ENCODE assay signal across 18 cellular contexts in the genomic region with DNA sequence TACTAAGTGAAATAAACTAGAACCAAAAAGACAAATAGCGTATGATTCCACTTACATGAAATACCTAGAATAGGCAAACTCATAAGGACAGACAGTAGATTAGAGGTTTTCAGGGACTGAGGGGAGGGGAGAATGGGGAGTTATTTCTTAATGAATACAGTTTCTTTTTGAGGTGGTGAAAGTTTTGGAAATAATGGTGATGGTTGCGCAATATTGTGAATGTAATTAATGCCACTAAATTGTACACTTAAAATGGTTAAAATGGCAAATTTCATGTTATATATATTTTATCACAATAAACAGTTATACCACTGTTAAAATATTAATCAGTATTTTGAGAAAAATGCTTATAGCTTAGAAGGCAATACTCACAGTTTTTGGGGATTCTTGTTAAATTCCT. TPM values are rescaled to one million over a fixed set of nuclear protein-coding genes. Genes with fewer than 3 reads are reported as not detected.
A peak's percentile ranks its signal among the peaks of the same experiment; 100 is the strongest.
DNase-seq lines count a peak whose midpoint lies in the region; ATAC-seq, FAIRE-seq and TF ChIP-seq lines count a peak whose summit lies in the region.
"Had no signal": no experiment of that assay in that cellular context is flagged by ENCODE, and none has a peak within 500 bp of the region (broad histone marks: within the 10 kb centered on the region; RNA-seq: fewer than 3 reads in every experiment).

No MANE protein-coding gene starts in this region.

- POLR2A ChIA-PET in HepG2 (lab: Yijun Ruan, JAX) (no interaction called here), H1 (lab: Charles Lee; ENCODE audit: partially characterized antibody) (interaction anchor here (0.9 to 1.8 kb wide), 2 partner anchors 9 kb away, joined by 3 read pairs; no protein-coding TSS in a partner anchor)

- H3K9me3 ChIP-seq in HepG2 (ENCODE audit: low read length) (no peaks in the 10 kb centered on the region), right lobe of liver (no peaks in the 10 kb centered on the region), H1 (ENCODE audit: insufficient read depth in 2 of 2, low read depth in 1 of 2, low read length in 1 of 2) (no peaks in the 10 kb centered on the region)
- H3K9me3 ChIP-seq: HAP-1 had no signal

- H3K23ac ChIP-seq in H1 (ENCODE audit: insufficient read length): no peak overlapping the region

- H2BK15ac ChIP-seq in H1 (ENCODE audit: low read length): no peak overlapping the region

- H2BK5ac ChIP-seq in H1 (ENCODE audit: low read depth, low read length): no peak overlapping the region

- CTCF ChIA-PET in HepG2 (lab: Yijun Ruan, JAX; ENCODE audit: low intra/inter-chr PET ratio, low total read pairs) (no interaction called here), H1 (lab: Charles Lee; ENCODE audit: partially characterized antibody) (no interaction called here)

- no peak overlapping the region for H3K18ac ChIP-seq in H1 (ENCODE audit: extremely low read depth, low read length)

- no peak overlapping the region for H2AFZ ChIP-seq in HepG2 (ENCODE audit: low read length)
- no peak overlapping the region for H2AFZ ChIP-seq in H1 (ENCODE audit: low read length)
- H2AFZ ChIP-seq: GM23338 had no signal

- no peak overlapping the region for H3K4ac ChIP-seq in H1 (replicated peaks; ENCODE audit: insufficient read length, low read depth, low read length)

- ATAC-seq in HepG2 (no peak), right lobe of liver (no peak), GM18907 (IDR thresholded peaks at IDR 0.05; ENCODE audit: unreplicated experiment) (no peak)
- ATAC-seq: GM23338 had no signal

- TF ChIP-seq RAD21 in HepG2 (CRISPR knock-in tag; IDR thresholded peaks at IDR 0.05): no peak
- no peak for TF ChIP-seq RAD21 in Ishikawa (IDR thresholded peaks at IDR 0.05; ENCODE audit: low read depth)
- no peak for TF ChIP-seq RAD21 in H1 (IDR thresholded peaks at IDR 0.05 in 1 of 2, conservative IDR thresholded peaks at IDR 0.05 in 1 of 2; ENCODE audit: low read depth in 2 of 2, low read length in 2 of 2)

- H3K4me3 ChIP-seq in HepG2 (replicated peaks in 1 of 3; ENCODE audit: insufficient read depth in 1 of 3, low read depth in 2 of 3, low read length in 3 of 3) (no peak overlapping the region), right lobe of liver (no peak overlapping the region), H1 (ENCODE audit: extremely low read depth in 1 of 4, insufficient read depth in 2 of 4, low read depth in 3 of 4, low read length in 4 of 4) (no peak overlapping the region)
- H3K4me3 ChIP-seq: GM23338, HAP-1 had no signal

- H3K14ac ChIP-seq in H1 (ENCODE audit: insufficient read length): no peak overlapping the region

- H4K91ac ChIP-seq in H1 (replicated peaks; ENCODE audit: insufficient read length, low read length): no peak overlapping the region

- FAIRE-seq in HepG2 (lab: Jason Lieb, UNC) (no peak), H1 (lab: Jason Lieb, UNC) (no peak)
- FAIRE-seq: G401.6, GM12892, H54 had no signal

- no peak overlapping the region for H4K5ac ChIP-seq in H1 (ENCODE audit: insufficient read length, low read depth, low read length)

- in situ Hi-C loops in HepG2 (cut with HindIII; ENCODE audit: extremely low pct_ligation_motif_present, low pct_unique_long_range_greater_than_20kb): no loop called here

- H3K4me1 ChIP-seq in HepG2 (ENCODE audit: insufficient read depth, low read length): peaks cover 23% of the 10 kb centered on the region
- peaks cover 0 to 4% (median under 1%) of the 10 kb centered on the region in 4 donors for H3K4me1 ChIP-seq in right lobe of liver
- peaks cover 0 to 6% (median 4%) of the 10 kb centered on the region in 4 experiments; a peak in 3 of 7 replicates for H3K4me1 ChIP-seq in H1 (replicated peaks in 1 of 4; ENCODE audit: control insufficient read depth in 3 of 4, insufficient read depth in 4 of 4, low read length in 3 of 4)

- no peak overlapping the region for H2BK20ac ChIP-seq in H1 (ENCODE audit: low read length)

- DNase-seq in HepG2 (ENCODE audit: low spot score): no peak
- DNase-seq in right lobe of liver: no peak
- DNase-seq in H1 (ENCODE audit: low read depth in 1 of 2, low spot score in 2 of 2): no peak
- DNase-seq in NK-92 treated with Interleukin-12 subunit alpha and Interleukin-12 subunit beta, amount 100 ng/mL, for 24 hours (lab: John Stamatoyannopoulos, UW): no peak
- DNase-seq: 8988T; C1 segment of cervical spinal cord; Calu3; CD4-positive, alpha-beta memory T cell; COR-L47; DMS53; DND-41 had no signal

- TF ChIP-seq EP300 in HepG2 (IDR thresholded peaks at IDR 0.05; ENCODE audit: low read depth in 2 of 2, low read length in 2 of 2) (no peak), HepG2 (CRISPR knock-in tag; IDR thresholded peaks at IDR 0.05; ENCODE audit: borderline replicate concordance) (no peak), Ishikawa (IDR thresholded peaks at IDR 0.05; ENCODE audit: borderline replicate concordance) (no peak), H1 (IDR thresholded peaks at IDR 0.05; ENCODE audit: borderline replicate concordance in 1 of 2, low read depth in 2 of 2, low read length in 2 of 2) (no peak)

- no peak overlapping the region for H2AK5ac ChIP-seq in H1 (ENCODE audit: low read depth, low read length)

- intact Hi-C loops in HepG2 (cut with micrococcal nuclease; ENCODE audit: unreplicated experiment) (no loop called here), right lobe of liver (cut with DNase I) (no loop called here)

- H3K79me1 ChIP-seq in H1 (ENCODE audit: low read depth, low read length): peaks cover 7% of the 10 kb centered on the region; the same call in 1 of the 2 replicates

- H3K4me2 ChIP-seq in HepG2 (ENCODE audit: low read depth, low read length) (no peak overlapping the region), H1 (ENCODE audit: insufficient read depth in 1 of 2, low read depth in 2 of 2, low read length in 2 of 2) (no peak overlapping the region)
- H3K4me2 ChIP-seq: GM23338 had no signal

- H2BK12ac ChIP-seq in H1 (ENCODE audit: low read depth, low read length): no peak overlapping the region

- H4K8ac ChIP-seq in H1 (ENCODE audit: extremely low read depth, insufficient read depth, low read length): no peak overlapping the region

- H2BK120ac ChIP-seq in H1 (replicated peaks; ENCODE audit: low read depth, low read length): no peak overlapping the region

- H3K56ac ChIP-seq in H1 (replicated peaks; ENCODE audit: insufficient read length, low read depth, low read length): peak overlapping the region; percentile 46

- no peak for TF ChIP-seq CTCF in HepG2 (CRISPR knock-in tag; IDR thresholded peaks at IDR 0.05)
- TF ChIP-seq CTCF in right lobe of liver (IDR thresholded peaks at IDR 0.05): no peak
- no peak for TF ChIP-seq CTCF in H1 (IDR thresholded peaks at IDR 0.05; ENCODE audit: control extremely low read depth in 1 of 3, insufficient read depth in 1 of 3, low read depth in 1 of 3, low read length in 3 of 3)

- H3K23me2 ChIP-seq in H1 (ENCODE audit: low read depth, low read length): no peaks in the 10 kb centered on the region; the same call in 1 of the 2 replicates

- H3K27me3 ChIP-seq in HepG2 (ENCODE audit: control insufficient read depth in 1 of 2, insufficient read depth in 2 of 2, low read length in 2 of 2) (no peaks in the 10 kb centered on the region), right lobe of liver (no peaks in the 10 kb centered on the region), H1 (replicated peaks in 1 of 4; ENCODE audit: control insufficient read depth in 3 of 4, extremely low read depth in 1 of 4, insufficient read depth in 3 of 4, low read length in 3 of 4) (no peaks in the 10 kb centered on the region)

- H3K27ac ChIP-seq in HepG2 (ENCODE audit: extremely low read length, insufficient read depth, low read length) (no peak overlapping the region), right lobe of liver (no peak overlapping the region), H1 (ENCODE audit: low read depth, low read length) (no peak overlapping the region)

- WGBS in HepG2 (ENCODE audit: low lambda C conversion rate): 97% methylated on average over 2 of the region's 2 CpGs
- 100% methylated on average over 2 of the region's 2 CpGs for WGBS in right lobe of liver (ENCODE audit: insufficient coverage, low coverage, low lambda C conversion rate, missing lambda C conversion rate)
- 93% methylated on average over 2 of the region's 2 CpGs; no CpG with 5 or more reads in 1 of the 2 experiments for WGBS in H1 (ENCODE audit: extremely low coverage in 1 of 2, insufficient coverage in 1 of 2, insufficient read length in 1 of 2, insufficient replicate concordance in 2 of 2, low coverage in 1 of 2, low lambda C conversion rate in 2 of 2, missing lambda C conversion rate in 1 of 2), 2 experiments

- BruUV-seq in HepG2 (replicated peaks; lab: Mats Ljungman, UMichigan): no TSS peak

- H3K79me2 ChIP-seq in HepG2 (ENCODE audit: insufficient read depth, low read length): peaks cover 68% of the 10 kb centered on the region
- peaks cover 9 to 95% of the 10 kb centered on the region in 2 experiments for H3K79me2 ChIP-seq in H1 (ENCODE audit: control insufficient read depth in 1 of 2, insufficient read depth in 2 of 2, low read length in 2 of 2)

- H3K9ac ChIP-seq in HepG2 (ENCODE audit: insufficient read depth, low read depth, low read length) (no peak overlapping the region), H1 (replicated peaks in 1 of 4; ENCODE audit: extremely low read depth in 1 of 4, low read depth in 3 of 4, low read length in 3 of 4) (no peak overlapping the region)

- H4K20me1 ChIP-seq in HepG2 (ENCODE audit: insufficient read depth, low read length): no peaks in the 10 kb centered on the region; the same call in 1 of the 2 replicates
- H4K20me1 ChIP-seq in H1 (replicated peaks in 1 of 2; ENCODE audit: control insufficient read depth in 1 of 2, insufficient read depth in 2 of 2, low read length in 2 of 2): peaks cover 0 to 17% of the 10 kb centered on the region in 2 experiments

- H3K36me3 ChIP-seq in HepG2 (replicated peaks in 1 of 2; ENCODE audit: control insufficient read depth in 1 of 2, insufficient read depth in 2 of 2, low read length in 2 of 2) (no peaks in the 10 kb centered on the region), right lobe of liver (no peaks in the 10 kb centered on the region), H1 (ENCODE audit: control insufficient read depth in 2 of 4, insufficient read depth in 4 of 4, low read length in 3 of 4) (peaks cover 0 to 10% (median 0%) of the 10 kb centered on the region in 4 experiments; a peak in 3 of 8 replicates)

- TF ChIP-seq POLR2A in HepG2 (IDR thresholded peaks at IDR 0.05; ENCODE audit: insufficient read depth in 1 of 2, low read depth in 2 of 2, low read length in 2 of 2): no peak
- no peak for TF ChIP-seq POLR2A in right lobe of liver (IDR thresholded peaks at IDR 0.05)
- TF ChIP-seq POLR2A in H1 (IDR thresholded peaks at IDR 0.05; ENCODE audit: control extremely low read depth in 1 of 2, low read depth in 2 of 2, low read length in 2 of 2): no peak

RNA-seq across cellular contexts. Expression of gene UBE2E1, which starts 11.0 kb away (rescaled TPM):
- total RNA-seq in HepG2 (2016; rRNA removed; fragmentation: Illumina TruSeq; extraction: Trizol) (61.8 and 82.6 TPM in 2 replicates), right lobe of liver (10 to 100 TPM; 20.8 to 40.4 (median 29.7) TPM)
- total RNA-seq in HepG2 (2016; cell fraction: cytosol; rRNA removed; fragmentation: Illumina TruSeq; extraction: Trizol; ENCODE audit: low read depth): 27.8 and 29.8 TPM in 2 replicates
- total RNA-seq in HepG2 (2016; cell fraction: insoluble cytoplasmic fraction; rRNA removed; fragmentation: Illumina TruSeq; extraction: Trizol): 56.6 and 91.5 TPM in 2 replicates
- 51.7 and 51.8 TPM in 2 replicates for total RNA-seq in HepG2 (2016; cell fraction: membrane; rRNA removed; fragmentation: Illumina TruSeq; extraction: Trizol)
- 40.2 and 43.9 TPM in 2 replicates for total RNA-seq in HepG2 (2016; cell fraction: nucleus; rRNA removed; fragmentation: Illumina TruSeq; extraction: Trizol)
- polyA plus RNA-seq in HepG2 (2011; rRNA removed) (55.4 and 56.2 TPM in 2 replicates), H1 (2011; rRNA removed) (56.8 and 109 TPM in 2 replicates)
- 25.3 and 41.0 TPM in 2 replicates for polyA plus RNA-seq in HepG2 (2011; cell fraction: cytosol; rRNA removed)
- 24.4 and 30.9 TPM in 2 replicates for polyA plus RNA-seq in HepG2 (2011; cell fraction: nucleus; rRNA removed)
- 65.9 and 73.0 TPM in 2 replicates for polyA plus RNA-seq in HepG2 (2012)
- polyA plus RNA-seq in HepG2 (2016; cell fraction: cytosol; fragmentation: Illumina TruSeq; extraction: Trizol; ENCODE audit: low read depth): 40.2 and 48.2 TPM in 2 replicates
- 112 and 129 TPM in 2 replicates for polyA plus RNA-seq in HepG2 (2016; cell fraction: insoluble cytoplasmic fraction; fragmentation: Illumina TruSeq; extraction: Trizol; ENCODE audit: low read depth)
- 57.7 and 60.5 TPM in 2 replicates for polyA plus RNA-seq in HepG2 (2016; cell fraction: membrane; fragmentation: Illumina TruSeq; extraction: Trizol; ENCODE audit: low read depth)
- 73.6 and 78.6 TPM in 2 replicates for polyA plus RNA-seq in HepG2 (2016; cell fraction: nucleus; fragmentation: Illumina TruSeq; extraction: Trizol; ENCODE audit: insufficient read depth, low read depth)
- polyA minus RNA-seq in HepG2 (2011; rRNA and poly(A)+ RNA removed; ENCODE audit: low replicate concordance): 26.6 and 37.3 TPM in 2 replicates
- polyA minus RNA-seq in HepG2 (2011; cell fraction: cytosol; rRNA and poly(A)+ RNA removed): 24.6 and 36.0 TPM in 2 replicates
- 47.8 and 70.1 TPM in 2 replicates for polyA minus RNA-seq in HepG2 (2011; cell fraction: nucleus; rRNA and poly(A)+ RNA removed)
- 130 and 141 TPM in 2 replicates for total RNA-seq in H1 (2021; fragmentation: NEBNext Ultra II Directional; extraction: Animal tissue kit (Norgen Biotek cat#: 25700))
- 109 TPM for polyA plus RNA-seq in H1 (2011; cell fraction: cytosol; rRNA removed)
- 50.2 TPM for polyA plus RNA-seq in H1 (2011; cell fraction: nucleus; rRNA removed)
- polyA plus RNA-seq in H1 (2012, experiment 1 of 2): 99.3 to 185 TPM (median 114 TPM) in 4 replicates
- 26.5 TPM for polyA plus RNA-seq in H1 (2012, experiment 2 of 2)
- polyA plus RNA-seq in H1 (2013, experiment 1 of 2): 152 TPM
- 161 TPM for polyA plus RNA-seq in H1 (2013, experiment 2 of 2)
- 62.1 and 106 TPM in 2 replicates for polyA minus RNA-seq in H1 (2011; rRNA and poly(A)+ RNA removed)
- 82.1 TPM for polyA minus RNA-seq in H1 (2011; cell fraction: cytosol; rRNA and poly(A)+ RNA removed)
- 70.1 TPM for polyA minus RNA-seq in H1 (2011; cell fraction: nucleus; rRNA and poly(A)+ RNA removed)

Comparison
In these comparisons a context has a peak if more than half of its experiments do, and no peak if none do; other contexts are left out.
1. Of the 41 proteins assayed by ChIP-seq in both HepG2 and H1: peak only in HepG2: none; only in H1: none; in both: CEBPB; in neither: 40.